7 cellular contexts compared by ENCODE assay signal in the genomic region with DNA sequence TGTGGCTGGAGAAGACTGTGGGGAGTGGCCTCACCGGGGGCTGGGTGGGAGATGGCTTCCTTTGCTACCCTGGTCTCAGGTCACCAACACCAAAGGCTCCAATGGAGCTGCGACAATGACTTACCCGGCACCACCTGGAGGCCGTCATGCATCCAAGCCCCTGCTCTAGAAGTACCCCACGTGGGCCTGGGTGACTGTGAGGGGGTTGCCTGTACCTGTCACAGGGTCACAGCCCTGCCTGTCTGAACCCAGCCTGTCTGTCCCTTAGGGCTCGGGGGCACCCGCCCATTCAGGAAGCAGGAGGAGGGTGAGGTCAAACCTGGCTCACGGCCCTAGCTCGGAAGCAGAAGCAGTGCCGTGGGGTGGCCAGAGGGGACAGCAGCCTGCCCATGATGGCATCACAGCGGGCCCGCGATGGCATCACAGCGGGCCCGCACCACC. TPM values are rescaled to one million over a fixed set of nuclear protein-coding genes. Genes with fewer than 3 reads are reported as not detected.
DNase-seq lines count a peak whose midpoint lies in the region; ATAC-seq and TF ChIP-seq lines count a peak whose summit lies in the region.

No MANE protein-coding gene starts in this region.

- intact Hi-C loops in adrenal gland (cut with DNase I) = loop anchor here in 1 of 2 donors (10.0 kb wide), 1 partner anchor 153 kb away; no protein-coding TSS in a partner anchor

- TF ChIP-seq EP300 in suprapubic skin (IDR thresholded peaks at IDR 0.05) = no peak

- H3K27ac ChIP-seq in adrenal gland (peak overlapping the region in 4 of 5 donors; percentile 45 to 85 (median 76)), suprapubic skin (peak overlapping the region; percentile 91)

- H3K27me3 ChIP-seq in adrenal gland (no peaks in the 10 kb centered on the region), suprapubic skin (no peaks in the 10 kb centered on the region)

- WGBS in adrenal gland, 4 donors = 50 to 78% (median 70%) methylated on average over 7 to 15 of the region's 15 CpGs
- WGBS in suprapubic skin = 39% methylated on average over 5 of the region's 15 CpGs

- H3K36me3 ChIP-seq in adrenal gland (replicated peaks in 1 of 2) (no peaks in the 10 kb centered on the region), suprapubic skin (no peaks in the 10 kb centered on the region)

- H3K4me3 ChIP-seq in adrenal gland (no peak overlapping the region), suprapubic skin (no peak overlapping the region)

- TF ChIP-seq POLR2A in adrenal gland (IDR thresholded peaks at IDR 0.05) = no peak
- no peak for TF ChIP-seq POLR2A in suprapubic skin (IDR thresholded peaks at IDR 0.05)

- peak; percentile 2 for ATAC-seq in HG02642 (IDR thresholded peaks at IDR 0.05; ENCODE audit: poor library complexity, unreplicated experiment)
- ATAC-seq in HG03442 (IDR thresholded peaks at IDR 0.05; ENCODE audit: unreplicated experiment) = no peak

- DNase-seq in adrenal gland (peak in 2 of 7 donors; percentile 39 to 52), left kidney (ENCODE audit: low read depth, low spot score) (peak; percentile 85), suprapubic skin (ENCODE audit: low spot score in 2 of 2) (peak in 1 of 2 donors; percentile 87), midbrain (lab: John Stamatoyannopoulos, UW) (no peak), NCI-H526 (lab: John Stamatoyannopoulos, UW) (no peak)

- TF ChIP-seq CTCF in adrenal gland (IDR thresholded peaks at IDR 0.05) = no peak
- TF ChIP-seq CTCF in suprapubic skin (IDR thresholded peaks at IDR 0.05) = peak in 1 of 2 donors; percentile 21

- H3K9me3 ChIP-seq in adrenal gland (replicated peaks in 1 of 3) = no peaks in the 10 kb centered on the region
- no peaks in the 10 kb centered on the region for H3K9me3 ChIP-seq in suprapubic skin

- H3K4me1 ChIP-seq in adrenal gland (replicated peaks in 1 of 2) (peaks cover 23 to 25% of the 10 kb centered on the region in 2 donors), suprapubic skin (peaks cover 51% of the 10 kb centered on the region)

RNA-seq across cellular contexts. Expression of a gene that starts 18.9 kb away (rescaled TPM):
- 1 to 10 TPM; 3.6 to 10.0 (median 6.2) TPM for total RNA-seq in adrenal gland
- polyA plus RNA-seq in adrenal gland = 1 to 10 TPM; 2.0 to 7.5 (median 3.0) TPM
- 1 to 10 TPM; 2.7 to 9.5 (median 7.4) TPM for total RNA-seq in suprapubic skin

RNA-seq across cellular contexts. Expression of a gene that starts 27.7 kb away (rescaled TPM):
- total RNA-seq in adrenal gland = 10 to 100 TPM; 14.8 to 44.8 (median 21.8) TPM
- 10 to 100 TPM in 2 of 3 donors, 1 to 10 TPM in 1; 6.2 to 21.7 (median 16.7) TPM for polyA plus RNA-seq in adrenal gland
- 10 to 100 TPM in 3 of 4 donors, 1 to 10 TPM in 1; 9.9 to 27.0 (median 13.5) TPM for total RNA-seq in suprapubic skin

RNA-seq across cellular contexts. Expression of a gene that starts 33.1 kb away (rescaled TPM):
- total RNA-seq in adrenal gland (100 to 1,000 TPM; 192 to 384 (median 284) TPM), suprapubic skin (100 to 1,000 TPM in 3 of 4 donors, 10 to 100 TPM in 1; 87.5 to 149 (median 114) TPM)
- polyA plus RNA-seq in adrenal gland = 100 to 1,000 TPM; 198 to 709 (median 531) TPM

RNA-seq across cellular contexts. Expression of a gene that starts 51.4 kb away (rescaled TPM):
- total RNA-seq in adrenal gland (10 to 100 TPM; 21.8 to 46.1 (median 30.7) TPM), suprapubic skin (10 to 100 TPM; 42.0 to 67.1 (median 63.0) TPM)
- polyA plus RNA-seq in adrenal gland = 10 to 100 TPM; 11.0 to 52.4 (median 25.7) TPM
